9 cellular contexts compared by ENCODE assay signal in genomic region chr19:32676186-32676894, GRCh38. TPM values are rescaled to one million over a fixed set of nuclear protein-coding genes. Genes with fewer than 3 reads are reported as not detected.
DNase-seq lines count a peak whose midpoint lies in the region; ATAC-seq, FAIRE-seq and TF ChIP-seq lines count a peak whose summit lies in the region.
"Had no signal": no experiment of that assay in that cellular context is flagged by ENCODE, and none has a peak within 500 bp of the region (broad histone marks: within the 10 kb centered on the region; RNA-seq: fewer than 3 reads in every experiment).

No MANE protein-coding gene starts in this region.

- ATAC-seq in activated CD8-positive, alpha-beta T cell treated with anti-CD3 and anti-CD28 coated beads for 36 hours: no peak

- CTCF ChIA-PET in activated CD8-positive, alpha-beta T cell treated with anti-CD3 and anti-CD28 coated beads for 36 hours (lab: Charles Lee): interaction anchor here (1.0 to 1.4 kb wide), 3 partner anchors 10 to 76 kb away, joined by 3 to 5 read pairs (median 4); partner anchors contain the start of gene NUDT19

- H3K9me3 Mint-ChIP-seq in activated CD8-positive, alpha-beta T cell treated with anti-CD3 and anti-CD28 coated beads for 36 hours: no peaks in the 10 kb centered on the region
- H3K9me3 Mint-ChIP-seq in glutamatergic neuron (ENCODE audit: unreplicated experiment): peaks cover 1% of the 10 kb centered on the region

- H3K27ac Mint-ChIP-seq in activated CD8-positive, alpha-beta T cell treated with anti-CD3 and anti-CD28 coated beads for 36 hours: no peak overlapping the region
- H3K27ac Mint-ChIP-seq in glutamatergic neuron (ENCODE audit: unreplicated experiment): no peak overlapping the region

- peaks cover 20% of the 10 kb centered on the region for H3K79me2 ChIP-seq in ACC112 (ENCODE audit: control insufficient read depth, insufficient read depth, low read length, unreplicated experiment)

- peaks cover 12% of the 10 kb centered on the region for H3K27me3 Mint-ChIP-seq in activated CD8-positive, alpha-beta T cell treated with anti-CD3 and anti-CD28 coated beads for 36 hours
- H3K27me3 Mint-ChIP-seq in glutamatergic neuron (ENCODE audit: unreplicated experiment): peaks cover 9% of the 10 kb centered on the region

- TF ChIP-seq POLR2A in prostate gland (IDR thresholded peaks at IDR 0.05): no peak

- H3K4me1 Mint-ChIP-seq in activated CD8-positive, alpha-beta T cell treated with anti-CD3 and anti-CD28 coated beads for 36 hours (ENCODE audit: low read depth): peaks cover 30% of the 10 kb centered on the region
- peaks cover 2% of the 10 kb centered on the region for H3K4me1 Mint-ChIP-seq in glutamatergic neuron (ENCODE audit: low read depth, unreplicated experiment)

- WGBS in prostate gland: 2% methylated on average over 24 of the region's 93 CpGs

- H3K36me3 ChIP-seq in ACC112 (ENCODE audit: insufficient read depth, low read length) (no peaks in the 10 kb centered on the region), H7 (replicated peaks; ENCODE audit: control insufficient read depth, insufficient read depth, low read length) (no peaks in the 10 kb centered on the region), prostate gland (no peaks in the 10 kb centered on the region)

- no peak for TF ChIP-seq CTCF in activated CD8-positive, alpha-beta T cell treated with anti-CD3 and anti-CD28 coated beads for 36 hours (IDR thresholded peaks at IDR 0.05)
- TF ChIP-seq CTCF in glutamatergic neuron (IDR thresholded peaks at IDR 0.05; ENCODE audit: partially characterized antibody, unreplicated experiment) (no peak), prostate gland (IDR thresholded peaks at IDR 0.05) (no peak)

- peak; percentile 76 for DNase-seq in H7
- DNase-seq in activated CD8-positive, alpha-beta T cell treated with anti-CD3 and anti-CD28 coated beads for 36 hours: no peak
- peak; percentile 42 for DNase-seq in glutamatergic neuron
- DNase-seq in prostate gland (ENCODE audit: low spot score): no peak
- DNase-seq in OCI-M2 (lab: John Stamatoyannopoulos, UW; ENCODE audit: unreplicated experiment): no peak
- DNase-seq in HTR-8/SVneo (ENCODE audit: insufficient read length, low spot score): no peak
- no peak for DNase-seq in SIG-M5 (lab: John Stamatoyannopoulos, UW)

- peak overlapping the region; percentile 87; the same call in 1 of the 2 replicates for H3K4me3 ChIP-seq in ACC112 (ENCODE audit: low read depth, low read length)
- peak overlapping the region; percentile 72 for H3K4me3 ChIP-seq in H7 (ENCODE audit: insufficient read depth, low read depth, low read length)
- H3K4me3 ChIP-seq in prostate gland: peak overlapping the region; percentile 89 to 94

- POLR2A ChIA-PET in activated CD8-positive, alpha-beta T cell treated with anti-CD3 and anti-CD28 coated beads for 36 hours (lab: Charles Lee): interaction anchor here (0.9 to 4.7 kb wide), 6 partner anchors 9 to 97 kb away, joined by 3 to 43 read pairs (median 3); partner anchors contain the start of gene NUDT19

- intact Hi-C loops in activated CD8-positive, alpha-beta T cell treated with anti-CD3 and anti-CD28 coated beads for 36 hours (cut with micrococcal nuclease): no loop called here
- intact Hi-C loops in prostate gland (cut with DNase I): loop anchor here (10.0 kb wide), 2 partner anchors 272 to 332 kb away; partner anchors contain the start of genes DPY19L3 and ZNF507

- no peaks in the 10 kb centered on the region for H3K9me3 ChIP-seq in prostate gland

- peak overlapping the region; percentile 73 for H3K4me3 Mint-ChIP-seq in activated CD8-positive, alpha-beta T cell treated with anti-CD3 and anti-CD28 coated beads for 36 hours
- H3K4me3 Mint-ChIP-seq in glutamatergic neuron (ENCODE audit: unreplicated experiment): no peak overlapping the region

- H3K27ac ChIP-seq in ACC112 (ENCODE audit: low read depth, low read length) (no peak overlapping the region), prostate gland (peak overlapping the region in 1 of 2 donors; percentile 87)

- no peak overlapping the region for H2AFZ ChIP-seq in ACC112 (ENCODE audit: low read length, unreplicated experiment)

- peaks cover 4% of the 10 kb centered on the region for H3K36me3 Mint-ChIP-seq in activated CD8-positive, alpha-beta T cell treated with anti-CD3 and anti-CD28 coated beads for 36 hours (ENCODE audit: low read depth)
- H3K36me3 Mint-ChIP-seq in glutamatergic neuron (ENCODE audit: unreplicated experiment): no peaks in the 10 kb centered on the region

- H3K4me1 ChIP-seq in ACC112 (ENCODE audit: control insufficient read depth, insufficient read depth, low read length, unreplicated experiment): no peaks in the 10 kb centered on the region
- H3K4me1 ChIP-seq in prostate gland (replicated peaks): peaks cover 3% of the 10 kb centered on the region

- H3K27me3 ChIP-seq in ACC112 (ENCODE audit: insufficient read depth, low read length) (peaks cover 22% of the 10 kb centered on the region), H7 (ENCODE audit: control insufficient read depth, insufficient read depth, low read length) (peaks cover 29% of the 10 kb centered on the region), prostate gland (replicated peaks; ENCODE audit: insufficient read depth) (no peaks in the 10 kb centered on the region)

- no peak for FAIRE-seq in HTR-8/SVneo (lab: Jason Lieb, UNC)
- FAIRE-seq: endometrium had no signal

RNA-seq across cellular contexts. Expression of gene RGS9BP, which starts 0.7 kb away (rescaled TPM):
- total RNA-seq in H7 (2014; rRNA removed; shearing (Covaris generic)): 0.33 and 0.35 TPM in 2 replicates
- under 1 TPM; 0.18 to 0.32 TPM for total RNA-seq in activated CD8-positive, alpha-beta T cell treated with anti-CD3 and anti-CD28 coated beads for 36 hours
- not detected for total RNA-seq in glutamatergic neuron (ENCODE audit: unreplicated experiment)
- 1 to 10 TPM in 1 of 2 donors, under 1 TPM in 1; 0.82 to 2.7 TPM for total RNA-seq in prostate gland

RNA-seq across cellular contexts. Expression of gene ANKRD27, which starts 1.4 kb away (rescaled TPM):
- total RNA-seq in H7 (2014; rRNA removed; shearing (Covaris generic)): 40.7 and 52.0 TPM in 2 replicates
- total RNA-seq in activated CD8-positive, alpha-beta T cell treated with anti-CD3 and anti-CD28 coated beads for 36 hours: 10 to 100 TPM; 34.2 to 41.0 TPM
- total RNA-seq in glutamatergic neuron (ENCODE audit: unreplicated experiment) (15.3 TPM), prostate gland (10 to 100 TPM; 25.7 to 51.4 TPM)

RNA-seq across cellular contexts. Expression of gene NUDT19, which starts 15.3 kb away (rescaled TPM):
- total RNA-seq in H7 (2014; rRNA removed; shearing (Covaris generic)): 1.3 and 3.2 TPM in 2 replicates
- 10 to 100 TPM; 16.1 to 17.5 TPM for total RNA-seq in activated CD8-positive, alpha-beta T cell treated with anti-CD3 and anti-CD28 coated beads for 36 hours
- total RNA-seq in glutamatergic neuron (ENCODE audit: unreplicated experiment) (3.2 TPM), prostate gland (10 to 100 TPM; 21.7 to 22.4 TPM)

RNA-seq across cellular contexts. Expression of gene TDRD12, which starts 43.2 kb away (rescaled TPM):
- total RNA-seq in H7 (2014; rRNA removed; shearing (Covaris generic)): 0.55 and 1.4 TPM in 2 replicates
- total RNA-seq in activated CD8-positive, alpha-beta T cell treated with anti-CD3 and anti-CD28 coated beads for 36 hours: under 1 TPM in 1 of 2 experiments, not detected in 1; 0.13 TPM
- total RNA-seq in glutamatergic neuron (ENCODE audit: unreplicated experiment): not detected
- 1 to 10 TPM in 1 of 2 donors, under 1 TPM in 1; 0.41 to 9.8 TPM for total RNA-seq in prostate gland

Comparison
In these comparisons a context has a peak if more than half of its experiments do, and no peak if none do; other contexts are left out.
1. DNase-seq: peak in H7 (single experiment) and glutamatergic neuron (single experiment); none in activated CD8-positive, alpha-beta T cell treated with anti-CD3 and anti-CD28 coated beads for 36 hours (single experiment), prostate gland (single experiment), OCI-M2 (single experiment), HTR-8/SVneo (single experiment) and SIG-M5 (single experiment).
2. Peak in every context shown above with its lines, with median percentiles within 50 percentile points of each other: H3K4me3 ChIP-seq.